Comparison of ENCODE assay signal across 8 cellular contexts in genomic region chr13:112606125-112607001, GRCh38. TPM values are rescaled to one million over a fixed set of nuclear protein-coding genes. Genes with fewer than 3 reads are reported as not detected.
DNase-seq lines count a peak whose midpoint lies in the region; ATAC-seq and TF ChIP-seq lines count a peak whose summit lies in the region.

No MANE protein-coding gene starts in this region.

- peaks cover 12% of the 10 kb centered on the region for H3K27me3 ChIP-seq in A673 (replicated peaks; ENCODE audit: insufficient read depth, low read depth, low read length, poor library complexity)

- no TSS peak for BruUV-seq in A673 (replicated peaks; lab: Mats Ljungman, UMichigan)

- peak; percentile 90 for TF ChIP-seq CTCF in A673 (conservative IDR thresholded peaks at IDR 0.05; ENCODE audit: low read depth, low read length)
- TF ChIP-seq CTCF in WI38 (IDR thresholded peaks at IDR 0.05; ENCODE audit: low read depth, low read length): peak; percentile 88
- peak; percentile 61 for TF ChIP-seq CTCF in cardiac fibroblast (IDR thresholded peaks at IDR 0.05; ENCODE audit: low read depth, low read length)

- ATAC-seq in GM18519 (IDR thresholded peaks at IDR 0.05; ENCODE audit: low FRiP score, unreplicated experiment) (peak; percentile 95), HG03060 (IDR thresholded peaks at IDR 0.05; ENCODE audit: low read depth, unreplicated experiment) (peak; percentile 89)

- H3K9me3 ChIP-seq in A673 (ENCODE audit: low read depth, low read length, poor library complexity, severe bottlenecking): no peaks in the 10 kb centered on the region

- CTCF ChIA-PET in A673 (lab: Charles Lee): interaction anchor here (1.1 kb wide), 1 partner anchor 1132 kb away, joined by 5 read pairs; no protein-coding TSS in a partner anchor

- no peaks in the 10 kb centered on the region for H3K4me1 ChIP-seq in A673 (ENCODE audit: insufficient read depth, low read length, poor library complexity, severe bottlenecking)

- POLR2A ChIA-PET in A673 (lab: Charles Lee; ENCODE audit: low non-redundant PET): interaction anchor here (0.6 kb wide), 2 partner anchors 19 to 27 kb away, joined by 3 read pairs; partner anchors contain the start of gene TUBGCP3

- H3K27ac ChIP-seq in A673 (ENCODE audit: low read depth, low read length, poor library complexity, severe bottlenecking): peak overlapping the region; percentile 20

- peak; percentile 94 for DNase-seq in A673 (ENCODE audit: low spot score)
- peak; percentile 65 for DNase-seq in NCI-H2107 treated with DMSO at 0.1 percent for 48 hours (lab: John Stamatoyannopoulos, UW; ENCODE audit: unreplicated experiment)
- peak; percentile 85 to 93 for DNase-seq in cardiac fibroblast (ENCODE audit: low read depth in 2 of 2)
- DNase-seq in inferior parietal cortex (ENCODE audit: extremely low spot score): peak; percentile 84
- peak; percentile 62 for DNase-seq in smooth muscle cell of the brain vasculature (ENCODE audit: low read depth, low spot score)

- H3K36me3 ChIP-seq in A673 (ENCODE audit: insufficient read depth, low read length, poor library complexity, severe bottlenecking): no peaks in the 10 kb centered on the region

- peak overlapping the region; percentile 41 for H3K4me3 ChIP-seq in A673 (ENCODE audit: low read depth, low read length, poor library complexity, severe bottlenecking)
- peak overlapping the region; percentile 62 for H3K4me3 ChIP-seq in WI38 (ENCODE audit: low read depth, low read length)
- peak overlapping the region; percentile 52 to 54 for H3K4me3 ChIP-seq in cardiac fibroblast (replicated peaks in 1 of 2; ENCODE audit: low read depth in 2 of 2, low read length in 2 of 2)

- intact Hi-C loops in A673 (cut with micrococcal nuclease; ENCODE audit: unreplicated experiment): loop anchor here (1.0 to 5.0 kb wide), 3 partner anchors 160 to 1132 kb away; no protein-coding TSS in a partner anchor

RNA-seq across cellular contexts. Expression of gene TUBGCP3, which starts 18.4 kb away (rescaled TPM):
- total RNA-seq in A673 (2021): 61.4 and 63.9 TPM in 2 replicates

Comparison
In these comparisons a context has a peak if more than half of its experiments do, and no peak if none do; other contexts are left out.
1. Peak in every context shown above with its lines: DNase-seq, ATAC-seq, H3K4me3 ChIP-seq and H3K27ac ChIP-seq.